In the genomic region with DNA sequence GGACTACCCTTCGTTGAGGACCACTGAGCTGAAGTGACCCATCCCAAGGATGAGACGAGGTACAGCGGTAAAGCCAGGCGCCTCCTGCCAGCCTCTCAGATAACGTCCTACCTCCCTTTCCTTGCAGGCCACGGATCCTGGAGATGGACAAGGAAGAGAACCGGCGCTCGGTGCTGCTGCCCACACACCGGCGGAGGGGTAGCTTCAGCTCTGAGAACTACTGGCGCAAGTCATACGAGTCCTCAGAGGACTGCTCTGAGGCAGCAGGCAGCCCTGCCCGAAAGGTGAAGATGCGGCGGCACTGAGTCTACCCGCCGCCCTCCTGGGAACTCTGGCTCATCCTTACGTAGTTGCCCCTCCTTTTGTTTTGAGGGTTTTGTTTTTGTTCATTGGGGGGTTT, we compare ENCODE assay signal across 2 cellular contexts.
TF ChIP-seq lines count a peak whose summit lies in the region.

No MANE protein-coding gene starts in this region.

TF ChIP-seq in IMR-90, 13 proteins besides CTCF, POLR2A, EP300 and RAD21:
- TF ChIP-seq CHD1 (IDR thresholded peaks at IDR 0.05; ENCODE audit: low read depth, low read length): no peak
- no peak for TF ChIP-seq BHLHE40 (IDR thresholded peaks at IDR 0.05; ENCODE audit: low read depth, low read length)
- no peak for TF ChIP-seq RFX5 (IDR thresholded peaks at IDR 0.05; ENCODE audit: low read depth, low read length)
- TF ChIP-seq, protein P1, sequence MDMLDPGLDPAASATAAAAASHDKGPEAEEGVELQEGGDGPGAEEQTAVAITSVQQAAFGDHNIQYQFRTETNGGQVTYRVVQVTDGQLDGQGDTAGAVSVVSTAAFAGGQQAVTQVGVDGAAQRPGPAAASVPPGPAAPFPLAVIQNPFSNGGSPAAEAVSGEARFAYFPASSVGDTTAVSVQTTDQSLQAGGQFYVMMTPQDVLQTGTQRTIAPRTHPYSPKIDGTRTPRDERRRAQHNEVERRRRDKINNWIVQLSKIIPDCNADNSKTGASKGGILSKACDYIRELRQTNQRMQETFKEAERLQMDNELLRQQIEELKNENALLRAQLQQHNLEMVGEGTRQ (IDR thresholded peaks at IDR 0.05; ENCODE audit: low read depth, low read length): no peak
- no peak for TF ChIP-seq NFE2L2 (IDR thresholded peaks at IDR 0.05; ENCODE audit: low read depth, low read length)
- no peak for TF ChIP-seq MAFK (IDR thresholded peaks at IDR 0.05; ENCODE audit: low read depth, low read length)
- TF ChIP-seq MAZ (IDR thresholded peaks at IDR 0.05; ENCODE audit: borderline replicate concordance, low read depth, low read length): no peak
- no peak for TF ChIP-seq MXI1 (IDR thresholded peaks at IDR 0.05; ENCODE audit: borderline replicate concordance, low read depth, low read length)
- TF ChIP-seq, protein P2, sequence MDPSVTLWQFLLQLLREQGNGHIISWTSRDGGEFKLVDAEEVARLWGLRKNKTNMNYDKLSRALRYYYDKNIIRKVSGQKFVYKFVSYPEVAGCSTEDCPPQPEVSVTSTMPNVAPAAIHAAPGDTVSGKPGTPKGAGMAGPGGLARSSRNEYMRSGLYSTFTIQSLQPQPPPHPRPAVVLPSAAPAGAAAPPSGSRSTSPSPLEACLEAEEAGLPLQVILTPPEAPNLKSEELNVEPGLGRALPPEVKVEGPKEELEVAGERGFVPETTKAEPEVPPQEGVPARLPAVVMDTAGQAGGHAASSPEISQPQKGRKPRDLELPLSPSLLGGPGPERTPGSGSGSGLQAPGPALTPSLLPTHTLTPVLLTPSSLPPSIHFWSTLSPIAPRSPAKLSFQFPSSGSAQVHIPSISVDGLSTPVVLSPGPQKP (IDR thresholded peaks at IDR 0.05; ENCODE audit: borderline replicate concordance, low read depth, low read length): no peak
- no peak for TF ChIP-seq CEBPB (IDR thresholded peaks at IDR 0.05; ENCODE audit: low read depth, low read length)

TF ChIP-seq in HEK293T, 16 proteins besides CTCF, POLR2A, EP300 and RAD21:
- TF ChIP-seq SP1 (IDR thresholded peaks at IDR 0.05) (no peak), ELF4 (IDR thresholded peaks at IDR 0.05) (no peak), ZNF384 (IDR thresholded peaks at IDR 0.05) (no peak), BHLHE40 (IDR thresholded peaks at IDR 0.05; ENCODE audit: borderline replicate concordance) (no peak), HDGF (IDR thresholded peaks at IDR 0.05; ENCODE audit: borderline replicate concordance) (no peak), FOXK2 (IDR thresholded peaks at IDR 0.05) (no peak), FOXM1 (IDR thresholded peaks at IDR 0.05; ENCODE audit: borderline replicate concordance) (no peak), NFRKB (IDR thresholded peaks at IDR 0.05) (no peak), ARNT (IDR thresholded peaks at IDR 0.05) (no peak), LEF1 (IDR thresholded peaks at IDR 0.05; ENCODE audit: borderline replicate concordance) (no peak), L3MBTL2 (conservative IDR thresholded peaks at IDR 0.05) (no peak), TARDBP (IDR thresholded peaks at IDR 0.05) (no peak), SUZ12 (IDR thresholded peaks at IDR 0.05) (no peak), FOXA1 (IDR thresholded peaks at IDR 0.05) (no peak)
- TF ChIP-seq, protein P3, sequence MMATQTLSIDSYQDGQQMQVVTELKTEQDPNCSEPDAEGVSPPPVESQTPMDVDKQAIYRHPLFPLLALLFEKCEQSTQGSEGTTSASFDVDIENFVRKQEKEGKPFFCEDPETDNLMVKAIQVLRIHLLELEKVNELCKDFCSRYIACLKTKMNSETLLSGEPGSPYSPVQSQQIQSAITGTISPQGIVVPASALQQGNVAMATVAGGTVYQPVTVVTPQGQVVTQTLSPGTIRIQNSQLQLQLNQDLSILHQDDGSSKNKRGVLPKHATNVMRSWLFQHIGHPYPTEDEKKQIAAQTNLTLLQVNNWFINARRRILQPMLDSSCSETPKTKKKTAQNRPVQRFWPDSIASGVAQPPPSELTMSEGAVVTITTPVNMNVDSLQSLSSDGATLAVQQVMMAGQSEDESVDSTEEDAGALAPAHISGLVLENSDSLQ (IDR thresholded peaks at IDR 0.05): no peak
